Comparison of ENCODE assay signal across 8 cellular contexts in the genomic region with DNA sequence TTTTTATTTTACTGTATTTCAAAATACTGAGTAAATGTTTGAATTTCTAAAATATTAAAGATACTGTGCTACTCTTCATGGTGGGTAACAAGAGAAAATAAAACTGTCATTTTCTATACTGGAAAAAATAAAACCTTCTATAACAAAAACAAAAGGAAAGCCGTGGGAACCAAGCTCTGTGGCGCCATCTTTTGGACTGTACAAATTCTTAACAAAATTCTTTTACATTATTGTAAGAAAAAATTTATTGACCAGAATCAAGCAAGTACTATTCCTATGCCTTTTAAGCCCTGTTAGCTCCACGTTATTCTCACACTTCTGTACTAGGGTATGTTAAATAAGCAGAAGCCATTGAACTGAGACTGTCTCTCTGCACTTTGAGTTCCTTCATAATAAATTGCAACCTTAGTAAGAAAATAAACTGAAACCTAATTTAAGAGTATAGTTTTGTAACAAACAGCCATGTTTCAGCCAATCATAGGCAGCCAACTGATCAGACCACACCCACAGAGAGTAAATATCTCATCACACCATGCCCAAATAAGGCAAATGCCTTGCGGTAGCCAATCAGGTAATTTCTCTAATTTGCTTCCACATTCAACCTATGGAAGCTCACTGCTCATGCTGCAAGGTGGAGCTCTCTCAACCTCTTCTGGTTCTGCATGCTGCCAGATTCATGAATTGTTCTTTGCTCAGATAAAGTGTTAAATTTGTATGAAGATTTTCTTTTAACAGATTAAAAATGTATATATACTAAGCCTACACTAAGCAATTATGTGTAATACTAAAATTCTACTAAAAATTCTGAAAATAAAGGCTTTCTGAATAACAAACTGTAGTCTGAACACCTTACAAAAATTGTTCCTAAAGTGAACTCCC. TPM values are rescaled to one million over a fixed set of nuclear protein-coding genes. Genes with fewer than 3 reads are reported as not detected.
DNase-seq lines count a peak whose midpoint lies in the region; ATAC-seq and TF ChIP-seq lines count a peak whose summit lies in the region.

No MANE protein-coding gene starts in this region.

- H3K79me2 ChIP-seq in Karpas-422 (ENCODE audit: low read length), result peaks cover 8% of the 10 kb centered on the region

- H3K4me3 Mint-ChIP-seq in glutamatergic neuron (ENCODE audit: unreplicated experiment), result no peak overlapping the region

- no peaks in the 10 kb centered on the region for H4K20me1 ChIP-seq in Karpas-422 (ENCODE audit: insufficient read depth, low read depth, low read length)

- H3K4me3 ChIP-seq in Karpas-422 (ENCODE audit: low read length) (no peak overlapping the region), upper lobe of right lung (no peak overlapping the region), spleen (no peak overlapping the region)

- no peak overlapping the region for H2AFZ ChIP-seq in Karpas-422 (ENCODE audit: low read length)

- H3K4me1 ChIP-seq in Karpas-422 (ENCODE audit: low read length) (peaks cover 5% of the 10 kb centered on the region; the same call in 1 of the 2 replicates), upper lobe of right lung (no peaks in the 10 kb centered on the region), spleen (peaks cover 0 to 7% (median 2%) of the 10 kb centered on the region in 6 donors)

- intact Hi-C loops in upper lobe of right lung (cut with DNase I) (no loop called here), spleen (cut with DNase I; ENCODE audit: low total_unique reads) (loop anchor here (5.0 kb wide), 1 partner anchor 190 kb away; no protein-coding TSS in a partner anchor)

- H3K9ac ChIP-seq in Karpas-422 (ENCODE audit: low read length), result no peak overlapping the region

- H3K27me3 ChIP-seq in Karpas-422 (ENCODE audit: low read length) (no peaks in the 10 kb centered on the region), upper lobe of right lung (no peaks in the 10 kb centered on the region), spleen (replicated peaks in 1 of 7) (no peaks in the 10 kb centered on the region)

- TF ChIP-seq CTCF in VCaP (conservative IDR thresholded peaks at IDR 0.05) (peak; percentile 68), glutamatergic neuron (IDR thresholded peaks at IDR 0.05; ENCODE audit: partially characterized antibody, unreplicated experiment) (peak; percentile 60), upper lobe of right lung (IDR thresholded peaks at IDR 0.05) (peak; percentile 56), spleen (IDR thresholded peaks at IDR 0.05 in 8 of 11, conservative IDR thresholded peaks at IDR 0.05 in 3 of 11) (peak in 5 of 11 experiments; percentile 16 to 40 (median 22))

- H3K36me3 Mint-ChIP-seq in glutamatergic neuron (ENCODE audit: unreplicated experiment), result no peaks in the 10 kb centered on the region

- H3K27me3 Mint-ChIP-seq in glutamatergic neuron (ENCODE audit: unreplicated experiment), result no peaks in the 10 kb centered on the region

- H3K9me3 ChIP-seq in Karpas-422 (ENCODE audit: low read length) (no peaks in the 10 kb centered on the region), upper lobe of right lung (no peaks in the 10 kb centered on the region), spleen (no peaks in the 10 kb centered on the region)

- H3K36me3 ChIP-seq in Karpas-422 (ENCODE audit: insufficient read depth, low read length) (peaks cover 28% of the 10 kb centered on the region), upper lobe of right lung (no peaks in the 10 kb centered on the region), spleen (peaks cover 0 to 41% (median 0%) of the 10 kb centered on the region in 6 donors)

- peak; percentile 28 for DNase-seq in activated CD4-positive, alpha-beta T cell treated with anti-CD3 and anti-CD28 coated beads for 48 hours
- no peak for DNase-seq in activated CD4-positive, alpha-beta T cell treated with anti-CD3 and anti-CD28 coated beads, Interleukin-2, amount 50 U/mL, for 48 hours
- DNase-seq in Karpas-422 (peak; percentile 72), glutamatergic neuron (no peak), upper lobe of right lung (no peak), spleen (no peak)
- DNase-seq in stimulated activated naive CD4-positive, alpha-beta T cell treated with Interleukin-2 at 50 U/mL for 16 hours (lab: John Stamatoyannopoulos, UW), result no peak

- H3K9me3 Mint-ChIP-seq in glutamatergic neuron (ENCODE audit: unreplicated experiment), result no peaks in the 10 kb centered on the region

- no peaks in the 10 kb centered on the region for H3K9me2 ChIP-seq in Karpas-422 (replicated peaks; ENCODE audit: insufficient read depth, low read length)

- ATAC-seq in upper lobe of right lung, result no peak

- H3K4me2 ChIP-seq in Karpas-422 (ENCODE audit: low read depth, low read length, poor library complexity, severe bottlenecking), result no peak overlapping the region

- no peak for TF ChIP-seq POLR2A in spleen (IDR thresholded peaks at IDR 0.05)

- H3K4me1 Mint-ChIP-seq in glutamatergic neuron (ENCODE audit: low read depth, unreplicated experiment), result peaks cover 2% of the 10 kb centered on the region

- WGBS in spleen, 5 donors, result 46 to 63% (median 53%) methylated on average over 4 of the region's 4 CpGs

- H3K27ac Mint-ChIP-seq in glutamatergic neuron (ENCODE audit: unreplicated experiment), result no peak overlapping the region

- H3K27ac ChIP-seq in Karpas-422 (ENCODE audit: low read length) (peak overlapping the region; percentile 51), VCaP (no peak overlapping the region), upper lobe of right lung (no peak overlapping the region), spleen (no peak overlapping the region)

RNA-seq across cellular contexts. Expression of a gene that starts 42.2 kb away (rescaled TPM):
- 23.3 and 33.5 TPM in 2 replicates for total RNA-seq in Karpas-422 (2014; rRNA removed; shearing (Covaris generic); ENCODE audit: low replicate concordance)
- 22.0 TPM for total RNA-seq in glutamatergic neuron (ENCODE audit: unreplicated experiment)
- 23.3 TPM for total RNA-seq in upper lobe of right lung
- total RNA-seq in spleen, result 10 to 100 TPM; 20.2 to 38.7 (median 35.6) TPM
- 10 to 100 TPM; 12.0 to 15.3 (median 12.9) TPM for polyA plus RNA-seq in spleen

Comparison
In these comparisons a context has a peak if more than half of its experiments do, and no peak if none do; other contexts are left out.
1. DNase-seq: peak in activated CD4-positive, alpha-beta T cell treated with anti-CD3 and anti-CD28 coated beads for 48 hours (single experiment) and Karpas-422 (single experiment); none in activated CD4-positive, alpha-beta T cell treated with anti-CD3 and anti-CD28 coated beads, Interleukin-2, amount 50 U/mL, for 48 hours (0 of 2), glutamatergic neuron (single experiment), upper lobe of right lung (single experiment), stimulated activated naive CD4-positive, alpha-beta T cell treated with Interleukin-2 at 50 U/mL for 16 hours (single experiment) and spleen (single experiment).